ENCODE assay signal across 8 cellular contexts in genomic region chr9:137255448-137256114, GRCh38. TPM values are rescaled to one million over a fixed set of nuclear protein-coding genes. Genes with fewer than 3 reads are reported as not detected.
A peak's percentile ranks its signal among the peaks of the same experiment; 100 is the strongest.
DNase-seq lines count a peak whose midpoint lies in the region; ATAC-seq and TF ChIP-seq lines count a peak whose summit lies in the region.

No MANE protein-coding gene starts in this region.

- H3K27ac ChIP-seq in PC-3 (ENCODE audit: low read length), result no peak overlapping the region
- peak overlapping the region; percentile 76 for H3K27ac ChIP-seq in ectodermal cell (ENCODE audit: insufficient read depth, low read depth, low read length, poor library complexity, severe bottlenecking)

- peaks cover 18% of the 10 kb centered on the region for H3K79me2 ChIP-seq in PC-3 (ENCODE audit: low read length)

- no TSS peak for BruUV-seq in PC-3 (replicated peaks; lab: Mats Ljungman, UMichigan)

- peak overlapping the region; percentile 94 for H3K4me2 ChIP-seq in PC-3 (ENCODE audit: low read length)

- H3K4me3 ChIP-seq in GM12864 (ENCODE audit: low read depth, low read length), result peak overlapping the region; percentile 89
- H3K4me3 ChIP-seq in PC-3 (ENCODE audit: low read length), result peak overlapping the region; percentile 93
- peak overlapping the region; percentile 74 for H3K4me3 ChIP-seq in ectodermal cell (ENCODE audit: insufficient read depth, low read depth, low read length)
- peak overlapping the region; percentile 96 for H3K4me3 ChIP-seq in mucosa of descending colon

- peak overlapping the region; percentile 91 for H3K9ac ChIP-seq in PC-3 (ENCODE audit: low read length)

- H3K4me1 ChIP-seq in PC-3 (ENCODE audit: insufficient read depth, low read length) (peaks cover 15% of the 10 kb centered on the region; the same call in 1 of the 2 replicates), ectodermal cell (ENCODE audit: control insufficient read depth, insufficient read depth, low read length) (peaks cover 36% of the 10 kb centered on the region), mucosa of descending colon (ENCODE audit: low read depth) (peaks cover 21% of the 10 kb centered on the region)

- H4K20me1 ChIP-seq in PC-3 (ENCODE audit: low read length), result no peaks in the 10 kb centered on the region

- no peaks in the 10 kb centered on the region; the same call in 1 of the 2 replicates for H3K36me3 ChIP-seq in PC-3 (ENCODE audit: low read depth, low read length)
- H3K36me3 ChIP-seq in ectodermal cell (ENCODE audit: control insufficient read depth, insufficient read depth, low read length), result peaks cover 7% of the 10 kb centered on the region
- H3K36me3 ChIP-seq in mucosa of descending colon (ENCODE audit: low read depth), result no peaks in the 10 kb centered on the region

- POLR2A ChIA-PET in PC-3 (lab: Charles Lee; ENCODE audit: unreplicated experiment), result no interaction called here

- intact Hi-C loops in PC-3 (cut with micrococcal nuclease) (no loop called here), mucosa of descending colon (cut with DNase I, micrococcal nuclease) (no loop called here)

- no peaks in the 10 kb centered on the region for H3K9me2 ChIP-seq in PC-3 (replicated peaks; ENCODE audit: low read length)

- H3F3A ChIP-seq in PC-3 (ENCODE audit: low read length, unreplicated experiment), result no peaks in the 10 kb centered on the region

- peak overlapping the region; percentile 74 for H2AFZ ChIP-seq in PC-3 (ENCODE audit: low read length)

- WGBS in ectodermal cell, 2 experiments, result 4% methylated on average over 51 of the region's 51 CpGs

- TF ChIP-seq CTCF in GM12864 (IDR thresholded peaks at IDR 0.05; ENCODE audit: low read depth, low read length, missing control alignments), result no peak
- no peak for TF ChIP-seq CTCF in PC-3 (conservative IDR thresholded peaks at IDR 0.05; ENCODE audit: low read depth, low read length)
- TF ChIP-seq CTCF in mucosa of descending colon (IDR thresholded peaks at IDR 0.05), result no peak

- no peak for DNase-seq in GM12864 (ENCODE audit: low read depth)
- peak; percentile 17 for DNase-seq in HCEC 1CT
- DNase-seq in PC-3, result peak; percentile 6
- peak in 2 of 3 donors; percentile 62 to 84 for DNase-seq in mucosa of descending colon
- DNase-seq in activated effector memory CD4-positive, alpha-beta T cell treated with anti-CD3 and anti-CD28 coated beads, Interleukin-2, amount 50 U/mL, for 16 hours, result no peak
- DNase-seq in LoVo (ENCODE audit: low spot score), result no peak

- H3K27me3 ChIP-seq in PC-3 (ENCODE audit: low read length) (no peaks in the 10 kb centered on the region), ectodermal cell (ENCODE audit: control insufficient read depth, insufficient read depth, low read length, poor library complexity, severe bottlenecking) (no peaks in the 10 kb centered on the region)

- peak; percentile 55 for ATAC-seq in PC-3
- peak; percentile 43 for ATAC-seq in mucosa of descending colon
- ATAC-seq in GM21825 (IDR thresholded peaks at IDR 0.05; ENCODE audit: unreplicated experiment), result no peak

- H3K9me3 ChIP-seq in PC-3 (ENCODE audit: low read length) (no peaks in the 10 kb centered on the region), ectodermal cell (ENCODE audit: control insufficient read depth, low read length) (no peaks in the 10 kb centered on the region), mucosa of descending colon (no peaks in the 10 kb centered on the region)

- CTCF ChIA-PET in PC-3 (lab: Charles Lee), result no interaction called here

RNA-seq across cellular contexts. Expression of gene NELFB, which starts 0.5 kb away (rescaled TPM):
- total RNA-seq in PC-3 (2014; rRNA removed), result 50.7 and 69.5 TPM in 2 replicates
- 77.8 TPM for polyA plus RNA-seq in ectodermal cell (2013, experiment 1 of 4)
- 73.9 TPM for polyA plus RNA-seq in ectodermal cell (2013, experiment 2 of 4)
- polyA plus RNA-seq in ectodermal cell (2013, experiment 3 of 4), result 50.9 TPM
- polyA plus RNA-seq in ectodermal cell (2013, experiment 4 of 4), result 53.2 TPM
- 10 to 100 TPM; 52.9 to 66.2 (median 60.5) TPM for total RNA-seq in mucosa of descending colon

RNA-seq across cellular contexts. Expression of gene STPG3, which starts 4.5 kb away (rescaled TPM):
- total RNA-seq in PC-3 (2014; rRNA removed) (not detected in 2 replicates), mucosa of descending colon (not detected)
- polyA plus RNA-seq in ectodermal cell (2013, experiment 1 of 4), result not detected
- polyA plus RNA-seq in ectodermal cell (2013, experiment 2 of 4), result not detected
- not detected for polyA plus RNA-seq in ectodermal cell (2013, experiment 3 of 4)
- not detected for polyA plus RNA-seq in ectodermal cell (2013, experiment 4 of 4)

RNA-seq across cellular contexts. Expression of gene TUBB4B, which starts 14.5 kb away (rescaled TPM):
- 424 and 599 TPM in 2 replicates for total RNA-seq in PC-3 (2014; rRNA removed)
- 375 TPM for polyA plus RNA-seq in ectodermal cell (2013, experiment 1 of 4)
- 339 TPM for polyA plus RNA-seq in ectodermal cell (2013, experiment 2 of 4)
- polyA plus RNA-seq in ectodermal cell (2013, experiment 3 of 4), result 283 TPM
- 290 TPM for polyA plus RNA-seq in ectodermal cell (2013, experiment 4 of 4)
- total RNA-seq in mucosa of descending colon, result 100 to 1,000 TPM; 286 to 379 (median 332) TPM

RNA-seq across cellular contexts. Expression of gene TOR4A, which starts 21.9 kb away (rescaled TPM):
- total RNA-seq in PC-3 (2014; rRNA removed) (28.9 and 32.7 TPM in 2 replicates), mucosa of descending colon (10 to 100 TPM; 23.3 to 48.6 (median 45.3) TPM)
- 2.9 TPM for polyA plus RNA-seq in ectodermal cell (2013, experiment 1 of 4)
- 4.0 TPM for polyA plus RNA-seq in ectodermal cell (2013, experiment 2 of 4)
- 3.2 TPM for polyA plus RNA-seq in ectodermal cell (2013, experiment 3 of 4)
- 3.6 TPM for polyA plus RNA-seq in ectodermal cell (2013, experiment 4 of 4)

RNA-seq across cellular contexts. Expression of gene SLC34A3, which starts 24.9 kb away (rescaled TPM):
- 1.0 and 1.5 TPM in 2 replicates for total RNA-seq in PC-3 (2014; rRNA removed)
- polyA plus RNA-seq in ectodermal cell (2013, experiment 1 of 4), result not detected
- not detected for polyA plus RNA-seq in ectodermal cell (2013, experiment 2 of 4)
- not detected for polyA plus RNA-seq in ectodermal cell (2013, experiment 3 of 4)
- not detected for polyA plus RNA-seq in ectodermal cell (2013, experiment 4 of 4)
- not detected for total RNA-seq in mucosa of descending colon

Comparison
In these comparisons a context has a peak if more than half of its experiments do, and no peak if none do; other contexts are left out.
1. DNase-seq: peak in HCEC 1CT (single experiment), PC-3 (single experiment) and mucosa of descending colon (2 of 3); none in GM12864 (single experiment), activated effector memory CD4-positive, alpha-beta T cell treated with anti-CD3 and anti-CD28 coated beads, Interleukin-2, amount 50 U/mL, for 16 hours (single experiment) and LoVo (single experiment).
2. Peak in every context shown above with its lines, with median percentiles within 50 percentile points of each other: H3K4me3 ChIP-seq.